ENCODE assay signal across 23 cellular contexts in the genomic region with DNA sequence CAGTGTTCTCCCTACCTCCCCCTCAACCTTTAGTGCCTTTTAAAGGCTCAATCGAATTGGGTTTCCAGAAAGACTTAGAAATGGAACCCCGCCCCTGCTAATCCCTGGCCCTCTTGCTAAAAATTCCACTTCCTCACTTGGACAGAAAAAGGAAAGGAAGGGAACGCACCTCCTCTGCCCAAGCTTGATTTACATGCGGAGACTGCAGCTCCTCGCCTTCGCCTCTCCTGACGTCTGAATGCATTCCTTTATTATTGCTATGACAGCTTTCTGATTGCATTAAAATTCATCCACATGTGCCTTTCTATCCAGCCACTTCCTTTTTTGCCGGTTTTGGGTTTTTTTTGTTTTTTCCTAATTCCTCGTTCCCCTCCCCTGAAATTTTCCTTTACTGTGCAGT.
"Had no signal": no experiment of that assay in that cellular context is flagged by ENCODE, and none has a peak within 500 bp of the region (broad histone marks: within the 10 kb centered on the region; RNA-seq: fewer than 3 reads in every experiment).

No MANE protein-coding gene starts in this region.

- H3K27ac ChIP-seq: colonic mucosa, epithelial cell of prostate, esophagus squamous epithelium, gastrocnemius medialis, heart right ventricle, left lung, lower lobe of right lung had no signal

- H3K36me3 ChIP-seq: colonic mucosa, esophagus squamous epithelium, gastrocnemius medialis, heart right ventricle, left lung, lower lobe of right lung had no signal

- H3K27ac Mint-ChIP-seq: dendritic cell treated with granulocyte-macrophage colony-stimulating factor and Interleukin-4, amounts not matched to agents 40 ng/mL and 50 ng/mL, for 4 days; endodermal cell; mesothelial cell of epicardium had no signal

- DNase-seq: colonic mucosa; cortex of kidney; effector CD4-positive, alpha-beta T cell; effector memory CD4-positive, alpha-beta T cell; endodermal cell; erythroblast; esophagus squamous epithelium; foreskin fibroblast; foreskin melanocyte; gastrocnemius medialis; glutamatergic neuron; heart right ventricle; hippocampal formation; left cardiac atrium; left ventricle myocardium superior; lower lobe of right lung; mesenchymal stem cell had no signal

- H3K9me3 ChIP-seq: colonic mucosa, esophagus squamous epithelium, gastrocnemius medialis, heart right ventricle, left lung, lower lobe of right lung, mucosa of descending colon had no signal

- H3K36me3 Mint-ChIP-seq: mesothelial cell of epicardium had no signal

- H3K9me3 Mint-ChIP-seq: dendritic cell treated with granulocyte-macrophage colony-stimulating factor and Interleukin-4, amounts not matched to agents 40 ng/mL and 50 ng/mL, for 4 days; mesothelial cell of epicardium had no signal

- H3K4me3 Mint-ChIP-seq: dendritic cell treated with granulocyte-macrophage colony-stimulating factor and Interleukin-4, amounts not matched to agents 40 ng/mL and 50 ng/mL, for 4 days; endodermal cell; mesothelial cell of epicardium had no signal

- H3K4me1 ChIP-seq: colonic mucosa, esophagus squamous epithelium, gastrocnemius medialis, heart right ventricle, left lung, lower lobe of right lung had no signal

- H3K4me3 ChIP-seq: colonic mucosa, esophagus squamous epithelium, gastrocnemius medialis, heart right ventricle, left lung, lower lobe of right lung, mucosa of descending colon had no signal

- ATAC-seq: esophagus mucosa, gastrocnemius medialis, heart right ventricle, left cardiac atrium, left lung, left ventricle myocardium superior, lower lobe of right lung, mucosa of descending colon had no signal

- H3K4me1 Mint-ChIP-seq: endodermal cell, mesothelial cell of epicardium had no signal
